8 cellular contexts compared by ENCODE assay signal in genomic region chr1:29453502-29454240, GRCh38.
A peak's percentile ranks its signal among the peaks of the same experiment; 100 is the strongest.
DNase-seq lines count a peak whose midpoint lies in the region; ATAC-seq and TF ChIP-seq lines count a peak whose summit lies in the region.

No MANE protein-coding gene starts in this region.

- H3K4me1 ChIP-seq in HCT116 (ENCODE audit: control insufficient read depth in 1 of 2, insufficient read depth in 2 of 2, low read length in 2 of 2), result peaks cover 0 to 7% of the 10 kb centered on the region in 2 experiments; a peak in 1 of 4 replicates
- H3K4me1 ChIP-seq in upper lobe of right lung, result no peaks in the 10 kb centered on the region
- H3K4me1 ChIP-seq in esophagus squamous epithelium, result peaks cover 0 to 7% (median 0%) of the 10 kb centered on the region in 3 donors

- intact Hi-C loops in HCT116 (cut with micrococcal nuclease) (no loop called here), upper lobe of right lung (cut with DNase I) (no loop called here), esophagus squamous epithelium (cut with DNase I) (no loop called here)

- no peaks in the 10 kb centered on the region for H3K27me3 ChIP-seq in HCT116 (ENCODE audit: insufficient read depth, low read length)
- H3K27me3 ChIP-seq in upper lobe of right lung, result peaks cover 4% of the 10 kb centered on the region
- peaks cover 0 to 47% (median 0%) of the 10 kb centered on the region in 4 donors for H3K27me3 ChIP-seq in esophagus squamous epithelium

- DNase-seq in CD1c-positive myeloid dendritic cell (ENCODE audit: extremely low spot score), result peak; percentile 2
- peak; percentile 70 for DNase-seq in HCT116 (ENCODE audit: low read depth, low spot score)
- DNase-seq in RPMI7951 (ENCODE audit: low read depth), result peak; percentile 58
- DNase-seq in fibroblast of the aortic adventitia (ENCODE audit: low read depth), result peak; percentile 47
- DNase-seq in upper lobe of right lung, result no peak
- DNase-seq in esophagus squamous epithelium (lab: John Stamatoyannopoulos, UW), result no peak

- peak; percentile 33 for TF ChIP-seq RAD21 in HCT116 (IDR thresholded peaks at IDR 0.05; ENCODE audit: low read depth)

- H3K9ac ChIP-seq in HCT116 (ENCODE audit: low read length), result no peak overlapping the region

- RAD21 ChIA-PET in HCT116 (lab: Charles Lee; ENCODE audit: low non-redundant PET in 1 of 2, low total read pairs in 2 of 2, uncharacterized antibody in 2 of 2, unreplicated experiment in 2 of 2), result no interaction called here

- no peaks in the 10 kb centered on the region for H3K9me2 ChIP-seq in HCT116 (ENCODE audit: insufficient read depth)

- TF ChIP-seq POLR2A in HCT116 (IDR thresholded peaks at IDR 0.05; ENCODE audit: borderline replicate concordance, extremely low read depth, insufficient read depth, insufficient read length) (no peak), esophagus squamous epithelium (IDR thresholded peaks at IDR 0.05) (no peak)

- POLR2A ChIA-PET in HCT116 (lab: Charles Lee), result no interaction called here

- no peak overlapping the region for H2AFZ ChIP-seq in HCT116 (ENCODE audit: low read depth, low read length, poor library complexity, severe bottlenecking)

- H3K9me3 ChIP-seq in HCT116 (ENCODE audit: control insufficient read depth in 1 of 2, insufficient read depth in 1 of 2, low read depth in 1 of 2, low read length in 2 of 2), result peaks cover 0 to 6% of the 10 kb centered on the region in 2 experiments; a peak in 1 of 4 replicates
- no peaks in the 10 kb centered on the region for H3K9me3 ChIP-seq in upper lobe of right lung
- H3K9me3 ChIP-seq in esophagus squamous epithelium, result no peaks in the 10 kb centered on the region

- BruUV-seq in HCT116 (replicated peaks; lab: Mats Ljungman, UMichigan), result no TSS peak

- H3K79me2 ChIP-seq in HCT116 (ENCODE audit: insufficient read depth, low read length), result no peaks in the 10 kb centered on the region

- no peak overlapping the region for H3K4me2 ChIP-seq in HCT116 (ENCODE audit: low read length)

- no peaks in the 10 kb centered on the region for H4K20me1 ChIP-seq in HCT116 (ENCODE audit: insufficient read depth)

- 4 to 5% methylated on average over 5 of the region's 8 CpGs for WGBS in esophagus squamous epithelium, 2 donors

- H3K27ac ChIP-seq in HCT116 (ENCODE audit: low read depth, low read length) (no peak overlapping the region), upper lobe of right lung (no peak overlapping the region), esophagus squamous epithelium (no peak overlapping the region)

- H3K36me3 ChIP-seq in HCT116 (ENCODE audit: control insufficient read depth in 1 of 2, insufficient read depth in 2 of 2, low read length in 2 of 2) (no peaks in the 10 kb centered on the region), upper lobe of right lung (no peaks in the 10 kb centered on the region), esophagus squamous epithelium (no peaks in the 10 kb centered on the region)

- peak; percentile 97 for ATAC-seq in HCT116
- ATAC-seq in upper lobe of right lung, result peak; percentile 54
- ATAC-seq in GM21619 (IDR thresholded peaks at IDR 0.05; ENCODE audit: unreplicated experiment), result no peak
- no peak for ATAC-seq in HG03108 (IDR thresholded peaks at IDR 0.05; ENCODE audit: unreplicated experiment)

- no peak overlapping the region for H3K4me3 ChIP-seq in HCT116 (replicated peaks in 1 of 2; ENCODE audit: low read depth in 1 of 2, low read length in 2 of 2)
- no peak overlapping the region for H3K4me3 ChIP-seq in fibroblast of the aortic adventitia (ENCODE audit: low read depth, low read length)
- H3K4me3 ChIP-seq in upper lobe of right lung, result no peak overlapping the region
- H3K4me3 ChIP-seq in esophagus squamous epithelium, result no peak overlapping the region

- TF ChIP-seq CTCF in HCT116 (IDR thresholded peaks at IDR 0.05 in 2 of 3, conservative IDR thresholded peaks at IDR 0.05 in 1 of 3; ENCODE audit: borderline replicate concordance in 1 of 3, insufficient read depth in 1 of 3, low read depth in 2 of 3, low read length in 2 of 3), result peak; percentile 41 to 50 (median 42)
- TF ChIP-seq CTCF in fibroblast of the aortic adventitia (IDR thresholded peaks at IDR 0.05; ENCODE audit: insufficient read depth, low read length), result peak; percentile 15
- peak; percentile 16 for TF ChIP-seq CTCF in upper lobe of right lung (IDR thresholded peaks at IDR 0.05)
- peak in 2 of 6 experiments; percentile 5 to 36 for TF ChIP-seq CTCF in esophagus squamous epithelium (IDR thresholded peaks at IDR 0.05)

- CTCF ChIA-PET in HCT116 (lab: Charles Lee), result no interaction called here

TF ChIP-seq in HCT116, 20 proteins besides CTCF, POLR2A, EP300 and RAD21:
- no peak for TF ChIP-seq JUND (IDR thresholded peaks at IDR 0.05)
- no peak for TF ChIP-seq ATF3 (IDR thresholded peaks at IDR 0.05)
- TF ChIP-seq TCF7L2 (IDR thresholded peaks at IDR 0.05; ENCODE audit: borderline replicate concordance, extremely low read depth, insufficient read depth, insufficient read length), result no peak

Comparison
In these comparisons a context has a peak if more than half of its experiments do, and no peak if none do; other contexts are left out.
1. DNase-seq: peak in CD1c-positive myeloid dendritic cell (single experiment), HCT116 (single experiment), RPMI7951 (single experiment) and fibroblast of the aortic adventitia (single experiment); none in upper lobe of right lung (single experiment) and esophagus squamous epithelium (single experiment).
2. ATAC-seq: peak in HCT116 (single experiment) and upper lobe of right lung (single experiment); none in GM21619 (single experiment) and HG03108 (single experiment).